Comparison of ENCODE assay signal across 1 cellular context in the genomic region with DNA sequence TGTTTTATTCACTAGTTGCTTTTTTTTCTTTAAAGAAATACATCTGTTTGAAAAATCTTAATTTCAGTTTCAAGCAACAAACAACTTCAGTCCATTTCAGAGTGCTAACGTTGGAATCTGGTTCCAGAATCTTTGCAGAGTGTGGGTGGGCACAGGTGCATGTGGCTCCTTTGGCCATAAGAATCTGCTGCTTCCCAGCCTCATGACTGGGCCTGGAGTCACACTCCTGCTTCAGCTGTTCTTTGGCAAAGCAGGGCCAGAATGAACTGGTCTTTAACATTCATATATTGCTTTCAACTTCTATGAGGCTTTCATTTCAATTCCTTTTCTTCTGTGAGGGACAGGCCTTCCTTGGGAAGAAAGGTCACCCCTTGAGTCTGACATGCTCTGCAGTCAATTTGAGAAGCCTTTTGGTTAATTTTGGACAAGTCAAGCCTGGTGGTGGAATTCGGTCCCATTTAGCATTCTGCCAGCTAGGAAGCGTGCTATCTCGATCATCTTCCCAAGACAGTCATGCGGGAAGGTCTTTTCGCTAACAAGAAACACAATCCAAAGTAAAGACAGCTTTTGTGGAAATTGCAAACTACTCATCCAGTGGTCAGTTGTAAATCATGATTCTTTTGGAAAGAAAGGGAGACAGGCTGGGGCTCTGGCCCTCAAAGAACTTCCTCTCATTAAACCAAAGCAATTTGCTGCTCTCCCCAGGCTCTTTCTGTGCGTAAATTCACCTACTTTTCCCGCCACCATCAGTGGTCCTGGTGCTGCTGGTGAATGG.
TF ChIP-seq lines count a peak whose summit lies in the region.

No MANE protein-coding gene starts in this region.

TF ChIP-seq in GM23338, 12 proteins besides CTCF, POLR2A, EP300 and RAD21 (continued from another document):
- TF ChIP-seq, protein P1, sequence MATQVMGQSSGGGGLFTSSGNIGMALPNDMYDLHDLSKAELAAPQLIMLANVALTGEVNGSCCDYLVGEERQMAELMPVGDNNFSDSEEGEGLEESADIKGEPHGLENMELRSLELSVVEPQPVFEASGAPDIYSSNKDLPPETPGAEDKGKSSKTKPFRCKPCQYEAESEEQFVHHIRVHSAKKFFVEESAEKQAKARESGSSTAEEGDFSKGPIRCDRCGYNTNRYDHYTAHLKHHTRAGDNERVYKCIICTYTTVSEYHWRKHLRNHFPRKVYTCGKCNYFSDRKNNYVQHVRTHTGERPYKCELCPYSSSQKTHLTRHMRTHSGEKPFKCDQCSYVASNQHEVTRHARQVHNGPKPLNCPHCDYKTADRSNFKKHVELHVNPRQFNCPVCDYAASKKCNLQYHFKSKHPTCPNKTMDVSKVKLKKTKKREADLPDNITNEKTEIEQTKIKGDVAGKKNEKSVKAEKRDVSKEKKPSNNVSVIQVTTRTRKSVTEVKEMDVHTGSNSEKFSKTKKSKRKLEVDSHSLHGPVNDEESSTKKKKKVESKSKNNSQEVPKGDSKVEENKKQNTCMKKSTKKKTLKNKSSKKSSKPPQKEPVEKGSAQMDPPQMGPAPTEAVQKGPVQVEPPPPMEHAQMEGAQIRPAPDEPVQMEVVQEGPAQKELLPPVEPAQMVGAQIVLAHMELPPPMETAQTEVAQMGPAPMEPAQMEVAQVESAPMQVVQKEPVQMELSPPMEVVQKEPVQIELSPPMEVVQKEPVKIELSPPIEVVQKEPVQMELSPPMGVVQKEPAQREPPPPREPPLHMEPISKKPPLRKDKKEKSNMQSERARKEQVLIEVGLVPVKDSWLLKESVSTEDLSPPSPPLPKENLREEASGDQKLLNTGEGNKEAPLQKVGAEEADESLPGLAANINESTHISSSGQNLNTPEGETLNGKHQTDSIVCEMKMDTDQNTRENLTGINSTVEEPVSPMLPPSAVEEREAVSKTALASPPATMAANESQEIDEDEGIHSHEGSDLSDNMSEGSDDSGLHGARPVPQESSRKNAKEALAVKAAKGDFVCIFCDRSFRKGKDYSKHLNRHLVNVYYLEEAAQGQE (IDR thresholded peaks at IDR 0.05; ENCODE audit: unreplicated experiment): no peak
- TF ChIP-seq ZNF331 (CRISPR knock-in tag; IDR thresholded peaks at IDR 0.05; ENCODE audit: low read depth): no peak
- TF ChIP-seq JUNB (IDR thresholded peaks at IDR 0.05; ENCODE audit: unreplicated experiment): no peak
- no peak for TF ChIP-seq ZNF114 (CRISPR knock-in tag; IDR thresholded peaks at IDR 0.05)
- no peak for TF ChIP-seq EZH2 (IDR thresholded peaks at IDR 0.05; ENCODE audit: low read depth, unreplicated experiment)
- TF ChIP-seq EZH2phosphoT487 (IDR thresholded peaks at IDR 0.05; ENCODE audit: unreplicated experiment): no peak
- no peak for TF ChIP-seq STAT1 (IDR thresholded peaks at IDR 0.05; ENCODE audit: unreplicated experiment)
- no peak for TF ChIP-seq POLR2AphosphoS5 (IDR thresholded peaks at IDR 0.05; ENCODE audit: low read depth)
- TF ChIP-seq NANOG (IDR thresholded peaks at IDR 0.05; ENCODE audit: borderline replicate concordance): no peak
- no peak for TF ChIP-seq CREB1 (CRISPR knock-in tag; IDR thresholded peaks at IDR 0.05; ENCODE audit: low read depth)
